31 cellular contexts compared by ENCODE assay signal in the genomic region with DNA sequence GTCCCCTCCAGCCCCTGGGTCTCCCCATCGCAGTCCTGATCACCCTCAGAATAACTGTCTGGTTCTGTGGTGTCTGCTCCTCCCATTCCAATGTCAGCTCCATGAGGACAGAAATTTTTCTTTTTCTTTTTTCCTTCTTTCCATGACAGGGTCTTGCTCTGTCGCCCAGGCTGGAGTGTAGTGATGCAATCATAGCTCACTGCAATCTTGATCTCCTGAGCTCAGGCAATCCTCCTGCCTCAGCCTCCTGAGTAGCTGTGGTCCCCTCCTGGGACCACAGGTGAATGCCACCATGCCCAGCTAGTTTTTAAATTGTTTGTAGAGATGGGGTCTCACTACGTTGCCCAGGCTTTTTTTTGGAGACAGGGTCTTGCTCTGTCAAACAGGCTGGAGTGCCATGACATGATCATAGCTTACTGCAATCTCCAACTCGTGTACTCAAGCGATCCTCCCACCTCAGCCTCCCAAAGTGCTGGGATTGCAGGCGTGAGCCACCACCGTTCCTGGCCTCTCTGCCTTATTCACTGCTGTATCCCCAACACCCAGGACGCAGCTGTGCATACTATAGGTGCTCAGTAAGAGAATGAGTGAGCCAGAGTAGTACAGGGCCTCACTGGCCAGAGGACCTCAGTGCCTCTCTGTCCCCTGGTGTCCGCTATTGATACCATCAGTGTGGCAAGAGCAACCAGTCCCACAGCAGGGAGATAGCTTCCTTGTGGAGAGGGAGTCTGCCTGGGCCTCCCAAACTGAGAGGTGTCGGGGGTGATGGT. TPM values are rescaled to one million over a fixed set of nuclear protein-coding genes. Genes with fewer than 3 reads are reported as not detected.
DNase-seq lines count a peak whose midpoint lies in the region; ATAC-seq, FAIRE-seq and TF ChIP-seq lines count a peak whose summit lies in the region.
"Had no signal": no experiment of that assay in that cellular context is flagged by ENCODE, and none has a peak within 500 bp of the region (broad histone marks: within the 10 kb centered on the region; RNA-seq: fewer than 3 reads in every experiment).

No MANE protein-coding gene starts in this region.

- no peaks in the 10 kb centered on the region for H3K23me2 ChIP-seq in H1 (ENCODE audit: low read depth, low read length)

- 0 out of 2 replicates have a peak overlapping the region, but pooled peaks have one; percentile 46 for H4K8ac ChIP-seq in H1 (ENCODE audit: extremely low read depth, insufficient read depth, low read length)

- TF ChIP-seq POLR2A in H1 (IDR thresholded peaks at IDR 0.05; ENCODE audit: control extremely low read depth in 1 of 2, low read depth in 2 of 2, low read length in 2 of 2), result no peak

- TF ChIP-seq EP300 in H1 (IDR thresholded peaks at IDR 0.05; ENCODE audit: borderline replicate concordance in 1 of 2, low read depth in 2 of 2, low read length in 2 of 2), result no peak

- H3K27me3 Mint-ChIP-seq in nephron (ENCODE audit: low read depth), result peaks cover 7% of the 10 kb centered on the region

- FAIRE-seq in H1 (lab: Jason Lieb, UNC), result no peak
- FAIRE-seq: A204.1 had no signal

- H3K9me3 ChIP-seq in heart right ventricle (no peaks in the 10 kb centered on the region), H1 (ENCODE audit: insufficient read depth in 2 of 2, low read depth in 1 of 2, low read length in 1 of 2) (no peaks in the 10 kb centered on the region)
- H3K9me3 ChIP-seq: ovary, testis had no signal

- no peak for DNase-seq in heart right ventricle
- DNase-seq in left ventricle myocardium superior, result no peak
- DNase-seq in H1 (ENCODE audit: low read depth in 1 of 2, low spot score in 2 of 2), result no peak
- DNase-seq in T-helper 2 cell, result no peak
- DNase-seq in SKM-1 (lab: John Stamatoyannopoulos, UW; ENCODE audit: unreplicated experiment), result no peak
- DNase-seq in NCI-H2196 (lab: John Stamatoyannopoulos, UW; ENCODE audit: unreplicated experiment), result no peak
- DNase-seq: activated CD4-positive, alpha-beta T cell treated with anti-CD3 and anti-CD28 coated beads for 4 hours; activated T-cell treated with anti-CD3 and anti-CD28 coated beads for 4 hours; DND-41; dorsolateral prefrontal cortex; GF-D8; Karpas-422; midbrain; naive thymus-derived CD8-positive, alpha-beta T cell; NCI-H1417; NCI-H2081; NCI-H226; NCI-H69; ovary; PC-9; retina; SHP77; stimulated activated naive CD4-positive, alpha-beta T cell treated with Interleukin-2 at 50 U/mL for 16 hours; testis had no signal

- no peak overlapping the region for H3K56ac ChIP-seq in H1 (replicated peaks; ENCODE audit: insufficient read length, low read depth, low read length)

- H3K36me3 ChIP-seq in heart right ventricle (no peaks in the 10 kb centered on the region), H1 (ENCODE audit: control insufficient read depth in 2 of 4, insufficient read depth in 4 of 4, low read length in 3 of 4) (no peaks in the 10 kb centered on the region)
- H3K36me3 ChIP-seq: ovary had no signal

- H2BK5ac ChIP-seq in H1 (ENCODE audit: low read depth, low read length), result no peak overlapping the region

- H3K18ac ChIP-seq in H1 (ENCODE audit: extremely low read depth, low read length), result no peak overlapping the region

- H3K4me3 Mint-ChIP-seq in nephron, result peak overlapping the region in 2 of 3 experiments; percentile 33 to 51
- H3K4me3 Mint-ChIP-seq: activated naive CD8-positive, alpha-beta T cell; naive thymus-derived CD8-positive, alpha-beta T cell had no signal

- peaks cover 2% of the 10 kb centered on the region for H3K9me3 Mint-ChIP-seq in nephron

- no peak overlapping the region for H3K14ac ChIP-seq in H1 (ENCODE audit: insufficient read length)

- POLR2A ChIA-PET in H1 (lab: Charles Lee; ENCODE audit: partially characterized antibody), result interaction anchor here (0.7 to 1.4 kb wide), 2 partner anchors 85 to 190 kb away, joined by 3 read pairs; no protein-coding TSS in a partner anchor

- no peak overlapping the region for H2BK120ac ChIP-seq in H1 (replicated peaks; ENCODE audit: low read depth, low read length)

- H3K27me3 ChIP-seq in heart right ventricle, result peaks cover 0 to 25% (median 0%) of the 10 kb centered on the region in 7 donors
- H3K27me3 ChIP-seq in H1 (replicated peaks in 1 of 4; ENCODE audit: control insufficient read depth in 3 of 4, extremely low read depth in 1 of 4, insufficient read depth in 3 of 4, low read length in 3 of 4), result no peaks in the 10 kb centered on the region
- H3K27me3 ChIP-seq: ovary, testis had no signal

- intact Hi-C loops in heart right ventricle (cut with DNase I), result loop anchor here in 1 of 10 donors (2.0 kb wide), 1 partner anchor 21 kb away; no protein-coding TSS in a partner anchor
- intact Hi-C loops in left ventricle myocardium superior (cut with micrococcal nuclease), result no loop called here

- no peak for TF ChIP-seq CTCF in heart right ventricle (IDR thresholded peaks at IDR 0.05)
- TF ChIP-seq CTCF in H1 (IDR thresholded peaks at IDR 0.05; ENCODE audit: control extremely low read depth in 1 of 3, insufficient read depth in 1 of 3, low read depth in 1 of 3, low read length in 3 of 3), result no peak
- no peak for TF ChIP-seq CTCF in nephron (IDR thresholded peaks at IDR 0.05; ENCODE audit: unreplicated experiment in 3 of 3)

- no peak overlapping the region for H3K9ac ChIP-seq in H1 (replicated peaks in 1 of 4; ENCODE audit: extremely low read depth in 1 of 4, low read depth in 3 of 4, low read length in 3 of 4)

- H3K4me1 ChIP-seq in heart right ventricle (peaks cover 11 to 70% (median 27%) of the 10 kb centered on the region in 9 donors), H1 (replicated peaks in 1 of 4; ENCODE audit: control insufficient read depth in 3 of 4, insufficient read depth in 4 of 4, low read length in 3 of 4) (peaks cover 0 to 5% (median 1%) of the 10 kb centered on the region in 4 experiments; a peak in 3 of 7 replicates)

- no peaks in the 10 kb centered on the region for H3K79me1 ChIP-seq in H1 (ENCODE audit: low read depth, low read length)

- H3K4me1 Mint-ChIP-seq in nephron, result peaks cover 11% of the 10 kb centered on the region

- no peak overlapping the region for H3K4me3 ChIP-seq in heart right ventricle
- no peak overlapping the region for H3K4me3 ChIP-seq in H1 (ENCODE audit: extremely low read depth in 1 of 4, insufficient read depth in 2 of 4, low read depth in 3 of 4, low read length in 4 of 4)
- H3K4me3 ChIP-seq: dorsolateral prefrontal cortex, ovary, PC-9, smooth muscle cell, testis had no signal

- no peaks in the 10 kb centered on the region for H4K20me1 ChIP-seq in H1 (replicated peaks in 1 of 2; ENCODE audit: control insufficient read depth in 1 of 2, insufficient read depth in 2 of 2, low read length in 2 of 2)

- ATAC-seq in heart right ventricle (no peak), left ventricle myocardium superior (no peak)
- ATAC-seq: left lobe of liver; naive thymus-derived CD8-positive, alpha-beta T cell had no signal

- no peak overlapping the region for H3K23ac ChIP-seq in H1 (ENCODE audit: insufficient read length)

- H2BK15ac ChIP-seq in H1 (ENCODE audit: low read length), result no peak overlapping the region

- H3K27ac Mint-ChIP-seq in nephron, result peak overlapping the region; percentile 65 to 73 (median 72)
- H3K27ac Mint-ChIP-seq: activated naive CD8-positive, alpha-beta T cell had no signal

- H2AK5ac ChIP-seq in H1 (ENCODE audit: low read depth, low read length), result no peak overlapping the region

- no peak overlapping the region for H4K91ac ChIP-seq in H1 (replicated peaks; ENCODE audit: insufficient read length, low read length)

- CTCF ChIA-PET in H1 (lab: Charles Lee; ENCODE audit: partially characterized antibody), result interaction anchor here (0.6 to 2.4 kb wide), 5 partner anchors 14 to 116 kb away, joined by 3 to 8 read pairs (median 3); a partner anchor contains a TSS

- WGBS in heart right ventricle, 2 donors, result 88 to 91% methylated on average over 10 of the region's 10 CpGs
- WGBS in H1 (ENCODE audit: extremely low coverage in 1 of 2, insufficient coverage in 1 of 2, insufficient read length in 1 of 2, insufficient replicate concordance in 2 of 2, low coverage in 1 of 2, low lambda C conversion rate in 2 of 2, missing lambda C conversion rate in 1 of 2), 2 experiments, result 89% methylated on average over 10 of the region's 10 CpGs; no CpG with 5 or more reads in 1 of the 2 experiments

- H2BK20ac ChIP-seq in H1 (ENCODE audit: low read length), result no peak overlapping the region

- H3K4ac ChIP-seq in H1 (replicated peaks; ENCODE audit: insufficient read length, low read depth, low read length), result no peak overlapping the region

- H3K79me2 ChIP-seq in H1 (ENCODE audit: control insufficient read depth in 1 of 2, insufficient read depth in 2 of 2, low read length in 2 of 2), result no peaks in the 10 kb centered on the region

- H3K36me3 Mint-ChIP-seq in nephron (ENCODE audit: low read depth), result no peaks in the 10 kb centered on the region
- H3K36me3 Mint-ChIP-seq: activated naive CD8-positive, alpha-beta T cell had no signal

- H2BK12ac ChIP-seq in H1 (ENCODE audit: low read depth, low read length), result no peak overlapping the region

- no peak overlapping the region for H3K4me2 ChIP-seq in H1 (ENCODE audit: insufficient read depth in 1 of 2, low read depth in 2 of 2, low read length in 2 of 2)
- H3K4me2 ChIP-seq: PC-9, smooth muscle cell had no signal

- H3K27ac ChIP-seq in heart right ventricle, result peak overlapping the region; percentile 55 to 99 (median 79)
- H3K27ac ChIP-seq in H1 (ENCODE audit: low read depth, low read length), result no peak overlapping the region
- H3K27ac ChIP-seq in temporal lobe (ENCODE audit: low read depth, low read length), result peak overlapping the region; percentile 69
- H3K27ac ChIP-seq: ovary, PC-9, testis had no signal

- no peak for TF ChIP-seq RAD21 in H1 (IDR thresholded peaks at IDR 0.05 in 1 of 2, conservative IDR thresholded peaks at IDR 0.05 in 1 of 2; ENCODE audit: low read depth in 2 of 2, low read length in 2 of 2)

- no peak overlapping the region; the same call in 1 of the 2 replicates for H2AFZ ChIP-seq in H1 (ENCODE audit: low read length)
- H2AFZ ChIP-seq: PC-9 had no signal

- no peak overlapping the region for H4K5ac ChIP-seq in H1 (ENCODE audit: insufficient read length, low read depth, low read length)

RNA-seq across cellular contexts. Expression of a gene that starts 5.2 kb away (rescaled TPM):
- total RNA-seq in heart right ventricle (10 to 100 TPM; 27.6 to 57.2 (median 40.2) TPM), left ventricle myocardium superior (39.6 TPM), temporal lobe (2.5 TPM)
- polyA plus RNA-seq in heart right ventricle (10 to 100 TPM; 29.0 to 73.3 TPM), H1 (2011; rRNA removed) (25.5 and 48.4 TPM in 2 replicates)
- 44.1 and 54.7 TPM in 2 replicates for total RNA-seq in H1 (2021; fragmentation: NEBNext Ultra II Directional; extraction: Animal tissue kit (Norgen Biotek cat#: 25700))
- polyA plus RNA-seq in H1 (2011; cell fraction: cytosol; rRNA removed), result 22.9 TPM
- polyA plus RNA-seq in H1 (2011; cell fraction: nucleus; rRNA removed), result 158 TPM
- polyA plus RNA-seq in H1 (2012, experiment 1 of 2), result 35.9 to 53.2 TPM (median 46.3 TPM) in 4 replicates
- 26.9 TPM for polyA plus RNA-seq in H1 (2012, experiment 2 of 2)
- 23.1 TPM for polyA plus RNA-seq in H1 (2013, experiment 1 of 2)
- polyA plus RNA-seq in H1 (2013, experiment 2 of 2), result 22.6 TPM
- polyA minus RNA-seq in H1 (2011; rRNA and poly(A)+ RNA removed), result 18.2 and 21.0 TPM in 2 replicates
- polyA minus RNA-seq in H1 (2011; cell fraction: cytosol; rRNA and poly(A)+ RNA removed), result 30.6 TPM
- polyA minus RNA-seq in H1 (2011; cell fraction: nucleus; rRNA and poly(A)+ RNA removed), result 42.2 TPM
- polyA plus RNA-seq: naive thymus-derived CD8-positive, alpha-beta T cell had no signal

RNA-seq across cellular contexts. Expression of a gene that starts 28.1 kb away (rescaled TPM):
- total RNA-seq in heart right ventricle (1 to 10 TPM in 2 of 10 donors, under 1 TPM in 2, not detected in 6; 0.34 to 1.8 (median 0.99) TPM), left ventricle myocardium superior (not detected), temporal lobe (not detected)
- polyA plus RNA-seq in heart right ventricle (10 to 100 TPM in 1 of 2 donors, 1 to 10 TPM in 1; 3.9 to 13.0 TPM), H1 (2011; rRNA removed) (not detected in 2 replicates)
- total RNA-seq in H1 (2021; fragmentation: NEBNext Ultra II Directional; extraction: Animal tissue kit (Norgen Biotek cat#: 25700)), result not detected in 2 replicates
- not detected for polyA plus RNA-seq in H1 (2011; cell fraction: cytosol; rRNA removed)
- not detected for polyA plus RNA-seq in H1 (2011; cell fraction: nucleus; rRNA removed)
- not detected in 4 replicates for polyA plus RNA-seq in H1 (2012, experiment 1 of 2)
- polyA plus RNA-seq in H1 (2012, experiment 2 of 2), result not detected
- not detected for polyA plus RNA-seq in H1 (2013, experiment 1 of 2)
- polyA plus RNA-seq in H1 (2013, experiment 2 of 2), result not detected
- polyA minus RNA-seq in H1 (2011; rRNA and poly(A)+ RNA removed), result not detected in 2 replicates
- not detected for polyA minus RNA-seq in H1 (2011; cell fraction: cytosol; rRNA and poly(A)+ RNA removed)
- polyA minus RNA-seq in H1 (2011; cell fraction: nucleus; rRNA and poly(A)+ RNA removed), result not detected
- total RNA-seq: chondrocyte; naive thymus-derived CD8-positive, alpha-beta T cell; PC-9; testis had no signal
- polyA plus RNA-seq: naive thymus-derived CD8-positive, alpha-beta T cell had no signal

RNA-seq across cellular contexts. Expression of a gene that starts 28.5 kb away (rescaled TPM):
- not detected for total RNA-seq in heart right ventricle
- polyA plus RNA-seq in heart right ventricle, result not detected
- total RNA-seq in left ventricle myocardium superior, result not detected
- total RNA-seq in H1 (2021; fragmentation: NEBNext Ultra II Directional; extraction: Animal tissue kit (Norgen Biotek cat#: 25700)), result not detected in 2 replicates
- polyA plus RNA-seq in H1 (2011; rRNA removed), result not detected in 2 replicates
- not detected for polyA plus RNA-seq in H1 (2011; cell fraction: cytosol; rRNA removed)
- not detected for polyA plus RNA-seq in H1 (2011; cell fraction: nucleus; rRNA removed)
- not detected in 4 replicates for polyA plus RNA-seq in H1 (2012, experiment 1 of 2)
- not detected for polyA plus RNA-seq in H1 (2012, experiment 2 of 2)
- not detected for polyA plus RNA-seq in H1 (2013, experiment 1 of 2)
- not detected for polyA plus RNA-seq in H1 (2013, experiment 2 of 2)
- not detected in 2 replicates for polyA minus RNA-seq in H1 (2011; rRNA and poly(A)+ RNA removed)
- not detected for polyA minus RNA-seq in H1 (2011; cell fraction: cytosol; rRNA and poly(A)+ RNA removed)
- not detected for polyA minus RNA-seq in H1 (2011; cell fraction: nucleus; rRNA and poly(A)+ RNA removed)
- not detected for total RNA-seq in temporal lobe
- total RNA-seq: chondrocyte; left lobe of liver; naive thymus-derived CD8-positive, alpha-beta T cell; ovary; PC-9; smooth muscle cell had no signal
- polyA plus RNA-seq: naive thymus-derived CD8-positive, alpha-beta T cell; ovary; smooth muscle cell had no signal
